Comparison of ENCODE assay signal across 25 cellular contexts in the genomic region with DNA sequence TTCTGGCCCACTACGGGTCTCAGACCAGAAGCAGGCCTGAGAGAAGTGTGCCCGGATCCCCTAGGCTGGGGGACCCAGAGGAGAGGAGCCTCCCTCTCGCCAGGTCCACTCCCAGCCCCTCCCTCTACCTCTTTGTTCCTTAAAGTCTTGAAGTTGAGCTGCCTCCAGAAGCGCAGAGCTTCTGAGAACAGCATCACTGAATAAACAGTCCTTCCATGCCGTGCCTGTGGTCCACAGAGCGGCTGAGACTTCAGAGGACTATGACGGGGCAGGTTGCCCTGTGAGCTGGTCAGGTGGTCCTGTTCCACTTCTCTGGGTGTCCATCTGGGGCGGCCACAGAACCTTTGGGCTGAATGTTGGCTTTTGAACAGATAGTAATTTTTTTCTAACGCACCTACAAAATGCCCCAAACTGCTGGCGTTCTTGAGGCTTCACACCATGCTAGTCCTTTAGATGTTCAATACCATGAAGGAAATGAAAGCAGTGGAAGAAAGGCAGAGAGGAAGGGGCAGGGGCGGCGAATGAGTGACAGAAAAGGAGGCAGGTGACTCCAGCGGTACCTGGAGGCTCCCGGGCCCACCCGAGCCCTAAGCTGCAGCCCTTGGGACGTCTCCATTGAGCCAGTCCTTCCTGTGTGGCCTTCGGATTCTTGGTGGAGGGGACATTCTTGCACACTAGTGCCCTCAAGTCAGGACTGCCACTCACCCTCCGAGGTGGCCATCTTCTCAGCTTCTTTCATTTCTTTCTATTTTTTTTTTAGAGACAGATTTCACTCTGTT.
"Had no signal": no experiment of that assay in that cellular context is flagged by ENCODE, and none has a peak within 500 bp of the region (broad histone marks: within the 10 kb centered on the region; RNA-seq: fewer than 3 reads in every experiment).

No MANE protein-coding gene starts in this region.

- H3K27me3 ChIP-seq: upper lobe of right lung had no signal

- H3K36me3 ChIP-seq: lower lobe of right lung, neutrophil, suprapubic skin, thoracic aorta, tibial artery, upper lobe of right lung had no signal

- H3K4me3 ChIP-seq: lower lobe of right lung, skin epidermis, suprapubic skin, thoracic aorta, tibial artery, upper lobe of right lung had no signal

- H3K9ac ChIP-seq: parathyroid adenoma had no signal

- H3K9me3 ChIP-seq: lower lobe of right lung, neutrophil, suprapubic skin, thoracic aorta, tibial artery, upper lobe of right lung had no signal

- ATAC-seq: left lobe of liver; left ventricle myocardium superior; lower lobe of right lung; naive thymus-derived CD8-positive, alpha-beta T cell; right cardiac atrium; sciatic nerve; stimulated activated effector memory CD8-positive, alpha-beta T cell treated with anti-CD3 and anti-CD28 coated beads, Interleukin-12 subunit alpha, Interleukin-12 subunit beta, amount 100 ng/mL, for 72 hours; upper lobe of right lung had no signal

- FAIRE-seq: islet of Langerhans, urothelium cell line had no signal

- H3K4me1 ChIP-seq: parathyroid adenoma had no signal

- H2AFZ ChIP-seq: parathyroid adenoma had no signal

- DNase-seq: hypothalamus; immature natural killer cell; left ventricle myocardium superior; lower lobe of right lung; mammary epithelial cell; mesenchymal stem cell; naive thymus-derived CD8-positive, alpha-beta T cell; occipital lobe; retina; stimulated activated CD4-positive, alpha-beta T cell treated with anti-CD3 and anti-CD28 coated beads, Interleukin-4, amount 100 ng/mL, for 24 hours; stimulated activated naive CD4-positive, alpha-beta T cell; tibial artery; trophoblast cell; upper lobe of right lung had no signal

- H3K27ac ChIP-seq: lower lobe of right lung, neutrophil, parathyroid adenoma, skin epidermis, suprapubic skin, thoracic aorta, tibial artery, upper lobe of right lung had no signal

- H3K79me2 ChIP-seq: parathyroid adenoma had no signal
